Comparison of ENCODE assay signal across 8 cellular contexts in the genomic region with DNA sequence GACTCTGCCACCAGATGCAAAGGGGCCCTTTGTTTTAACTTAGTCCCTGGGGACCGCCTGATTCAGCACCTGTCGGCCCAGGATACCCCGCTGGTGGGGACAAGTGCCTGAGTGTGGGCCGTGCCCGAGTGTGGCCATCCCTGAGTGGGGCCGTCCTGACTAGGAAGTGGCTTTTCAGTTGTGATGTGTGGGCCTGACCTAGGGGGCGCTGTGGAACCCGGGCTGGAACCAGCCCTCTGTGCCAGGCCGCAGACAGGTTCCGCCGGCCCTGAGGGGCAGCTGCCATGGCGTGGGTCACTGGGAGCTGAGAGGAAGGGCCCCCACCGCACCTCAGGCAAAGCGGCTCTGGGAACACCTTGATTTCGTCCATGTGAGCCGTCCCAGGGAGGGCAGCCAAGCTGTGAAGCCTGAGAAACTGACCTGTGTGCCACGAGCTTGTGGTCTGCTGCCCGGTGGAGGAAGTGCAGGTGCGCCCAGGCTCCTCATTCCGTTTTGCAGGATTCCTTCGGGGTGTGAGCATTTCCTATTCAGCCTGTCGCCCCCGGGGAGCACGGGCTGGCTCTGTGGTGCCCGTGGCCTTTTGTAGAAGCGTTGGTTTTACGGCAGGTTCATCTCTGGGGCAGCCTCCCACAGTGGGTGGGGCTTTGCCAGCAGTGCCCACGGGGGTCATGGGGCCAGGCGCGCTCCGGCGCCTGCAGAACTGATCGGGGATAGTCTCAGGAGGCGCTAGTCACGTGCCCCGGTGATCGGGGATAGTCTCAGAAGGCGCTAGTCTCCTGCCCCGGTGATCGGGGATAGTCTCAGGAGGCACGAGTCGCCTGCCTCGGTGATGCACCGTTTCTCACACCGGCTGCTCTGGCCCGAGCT. TPM values are rescaled to one million over a fixed set of nuclear protein-coding genes. Genes with fewer than 3 reads are reported as not detected.
DNase-seq lines count a peak whose midpoint lies in the region; ATAC-seq, FAIRE-seq and TF ChIP-seq lines count a peak whose summit lies in the region.

No MANE protein-coding gene starts in this region.

- peaks cover 12% of the 10 kb centered on the region for H3K27me3 Mint-ChIP-seq in brain

- peaks cover 25% of the 10 kb centered on the region for H3K36me3 Mint-ChIP-seq in brain

- no peak for FAIRE-seq in keratinocyte (lab: Jason Lieb, UNC)

- H3K9me3 Mint-ChIP-seq in brain, result no peaks in the 10 kb centered on the region

- H3K9me1 ChIP-seq in keratinocyte (ENCODE audit: control insufficient read depth, extremely low read depth, insufficient read depth, low read length), result peaks cover 13% of the 10 kb centered on the region

- no peaks in the 10 kb centered on the region for H3K9me2 ChIP-seq in SU-DHL-6 (replicated peaks; ENCODE audit: insufficient read depth, low read length)

- H3K9ac ChIP-seq in SU-DHL-6 (ENCODE audit: low read length) (peak overlapping the region; percentile 2; the same call in 1 of the 2 replicates), keratinocyte (ENCODE audit: control insufficient read depth, extremely low read depth, insufficient read depth, low read length) (peak overlapping the region; percentile 37)

- H3K27ac ChIP-seq in SU-DHL-6 (ENCODE audit: low read depth, low read length) (no peak overlapping the region), keratinocyte (ENCODE audit: control insufficient read depth, insufficient read depth, low read length) (peak overlapping the region; percentile 20)

- H3K4me2 ChIP-seq in SU-DHL-6 (ENCODE audit: low read depth, low read length, poor library complexity, severe bottlenecking) (peak overlapping the region; percentile 9), keratinocyte (ENCODE audit: control insufficient read depth, extremely low read depth, insufficient read depth, low read depth, low read length) (peak overlapping the region; percentile 51)

- H4K20me1 ChIP-seq in SU-DHL-6 (ENCODE audit: low read depth, low read length) (peaks cover 19% of the 10 kb centered on the region), keratinocyte (ENCODE audit: control insufficient read depth, extremely low read depth, insufficient read depth, low read length) (peaks cover 48% of the 10 kb centered on the region)

- no peak for ATAC-seq in GM21447 (IDR thresholded peaks at IDR 0.05; ENCODE audit: unreplicated experiment)
- no peak for ATAC-seq in HG03432 (IDR thresholded peaks at IDR 0.05; ENCODE audit: unreplicated experiment)

- peaks cover 64% of the 10 kb centered on the region for H3F3A ChIP-seq in SU-DHL-6 (ENCODE audit: insufficient read depth)

- H3K27me3 ChIP-seq in SU-DHL-6 (ENCODE audit: low read length) (no peaks in the 10 kb centered on the region), keratinocyte (ENCODE audit: control insufficient read depth, extremely low read depth, insufficient read depth, low read length) (peaks cover 9% of the 10 kb centered on the region)

- H3K36me3 ChIP-seq in SU-DHL-6 (ENCODE audit: low read length), result peaks cover 31% of the 10 kb centered on the region
- H3K36me3 ChIP-seq in keratinocyte (ENCODE audit: control insufficient read depth in 2 of 2, extremely low read depth in 1 of 2, insufficient read depth in 2 of 2, low read length in 2 of 2), result peaks cover 20 to 38% of the 10 kb centered on the region in 2 experiments

- peak; percentile 58 for TF ChIP-seq CTCF in SU-DHL-6 (IDR thresholded peaks at IDR 0.05; ENCODE audit: insufficient read depth, low read length, poor library complexity, severe bottlenecking)
- TF ChIP-seq CTCF in brain (conservative IDR thresholded peaks at IDR 0.05), result peak; percentile 43 to 74
- TF ChIP-seq CTCF in keratinocyte (optimal IDR thresholded peaks at IDR 0.05 in 1 of 3, IDR thresholded peaks at IDR 0.05 in 1 of 3, conservative IDR thresholded peaks at IDR 0.05 in 1 of 3; ENCODE audit: extremely low read depth in 1 of 3, insufficient read depth in 2 of 3, low read length in 3 of 3), result peak; percentile 76 to 85 (median 84)

- peak overlapping the region in 4 of 5 experiments; percentile 21 to 53 (median 37) for H3K27ac Mint-ChIP-seq in brain

- H3K9me3 ChIP-seq in SU-DHL-6 (ENCODE audit: insufficient read depth, low read length), result no peaks in the 10 kb centered on the region
- H3K9me3 ChIP-seq in keratinocyte (ENCODE audit: control insufficient read depth, low read depth, low read length), result no peaks in the 10 kb centered on the region

- peak overlapping the region in 4 of 5 experiments; percentile 18 to 57 (median 36) for H3K4me3 Mint-ChIP-seq in brain

- no peak overlapping the region for H3K4me3 ChIP-seq in SU-DHL-6 (ENCODE audit: insufficient read depth, low read length, poor library complexity, severe bottlenecking)
- peak overlapping the region in 1 of 3 experiments; percentile 3 for H3K4me3 ChIP-seq in keratinocyte (ENCODE audit: control insufficient read depth in 2 of 3, extremely low read depth in 1 of 3, insufficient read depth in 2 of 3, low read depth in 1 of 3, low read length in 3 of 3)

- DNase-seq in D341Med (ENCODE audit: low spot score) (peak; percentile 73), HuH-7 (ENCODE audit: low spot score) (peak; percentile 78), keratinocyte (ENCODE audit: low read depth, low spot score) (no peak)
- DNase-seq in stimulated activated CD4-positive, alpha-beta T cell treated with anti-CD3 and anti-CD28 coated beads, Interleukin-4, amount 100 ng/mL, for 4 hours, result peak; percentile 27 to 63

- H2AFZ ChIP-seq in SU-DHL-6 (ENCODE audit: low read depth, low read length, severe bottlenecking), result no peak overlapping the region
- H2AFZ ChIP-seq in keratinocyte (ENCODE audit: control insufficient read depth, low read length), result no peak overlapping the region

- peaks cover 45% of the 10 kb centered on the region for H3K4me1 Mint-ChIP-seq in brain

- peaks cover 18% of the 10 kb centered on the region for H3K79me2 ChIP-seq in SU-DHL-6 (ENCODE audit: insufficient read depth, low read length)
- H3K79me2 ChIP-seq in keratinocyte (ENCODE audit: control insufficient read depth, insufficient read depth, low read length), result peaks cover 36% of the 10 kb centered on the region

- H3K4me1 ChIP-seq in keratinocyte (ENCODE audit: control insufficient read depth, extremely low read depth, insufficient read depth, low read length), result peaks cover 42% of the 10 kb centered on the region

- dilution Hi-C loops in keratinocyte (cut with MboI; ENCODE audit: extremely low pct_ligation_motif_present, low sequenced_read_pairs), result no loop called here

RNA-seq across cellular contexts. Expression of gene RPL13, which starts 5.3 kb away (rescaled TPM):
- polyA plus RNA-seq in brain (ENCODE audit: insufficient read depth, low read depth, low replicate concordance) (5,084 TPM), keratinocyte (1,741 to 3,736 TPM (median 2,095 TPM) in 3 replicates)
- 556 TPM for polyA plus RNA-seq in keratinocyte (2011; ENCODE audit: low read depth)
- 1,111 and 3,827 TPM in 2 replicates for polyA plus RNA-seq in keratinocyte (2011; cell fraction: cytosol; rRNA removed)
- polyA plus RNA-seq in keratinocyte (2011; cell fraction: nucleus; rRNA removed), result 583 and 788 TPM in 2 replicates
- 2,804 and 3,239 TPM in 2 replicates for polyA plus RNA-seq in keratinocyte (2012; ENCODE audit: low replicate concordance)
- 563 to 886 TPM (median 708 TPM) in 3 replicates for polyA minus RNA-seq in keratinocyte
- 5,316 TPM for polyA minus RNA-seq in keratinocyte (2011; cell fraction: cytosol; rRNA and poly(A)+ RNA removed)
- 452 and 678 TPM in 2 replicates for polyA minus RNA-seq in keratinocyte (2011; cell fraction: nucleus; rRNA and poly(A)+ RNA removed)

RNA-seq across cellular contexts. Expression of gene CPNE7, which starts 9.8 kb away (rescaled TPM):
- polyA plus RNA-seq in brain (ENCODE audit: insufficient read depth, low read depth, low replicate concordance) (3.7 TPM), keratinocyte (6.2 to 12.4 TPM (median 9.1 TPM) in 3 replicates)
- polyA plus RNA-seq in keratinocyte (2011; ENCODE audit: low read depth), result 22.3 TPM
- 1.8 and 3.4 TPM in 2 replicates for polyA plus RNA-seq in keratinocyte (2011; cell fraction: cytosol; rRNA removed)
- 124 and 133 TPM in 2 replicates for polyA plus RNA-seq in keratinocyte (2011; cell fraction: nucleus; rRNA removed)
- 3.5 and 8.3 TPM in 2 replicates for polyA plus RNA-seq in keratinocyte (2012; ENCODE audit: low replicate concordance)
- polyA minus RNA-seq in keratinocyte, result 2.6 to 4.3 TPM (median 3.0 TPM) in 3 replicates
- 6.7 TPM for polyA minus RNA-seq in keratinocyte (2011; cell fraction: cytosol; rRNA and poly(A)+ RNA removed)
- polyA minus RNA-seq in keratinocyte (2011; cell fraction: nucleus; rRNA and poly(A)+ RNA removed), result 12.8 and 13.6 TPM in 2 replicates

RNA-seq across cellular contexts. Expression of gene DPEP1, which starts 47.7 kb away (rescaled TPM):
- polyA plus RNA-seq in brain (ENCODE audit: insufficient read depth, low read depth, low replicate concordance) (0.59 TPM), keratinocyte (0.09 to 0.13 TPM in 2 of 3 replicates, not detected in the other)
- polyA plus RNA-seq in keratinocyte (2011; ENCODE audit: low read depth), result not detected
- not detected in 2 replicates for polyA plus RNA-seq in keratinocyte (2011; cell fraction: cytosol; rRNA removed)
- not detected in 2 replicates for polyA plus RNA-seq in keratinocyte (2011; cell fraction: nucleus; rRNA removed)
- not detected in 2 replicates for polyA plus RNA-seq in keratinocyte (2012; ENCODE audit: low replicate concordance)
- not detected in 3 replicates for polyA minus RNA-seq in keratinocyte
- not detected for polyA minus RNA-seq in keratinocyte (2011; cell fraction: cytosol; rRNA and poly(A)+ RNA removed)
- polyA minus RNA-seq in keratinocyte (2011; cell fraction: nucleus; rRNA and poly(A)+ RNA removed), result not detected in 2 replicates

RNA-seq across cellular contexts. Expression of gene SPG7, which starts 57.5 kb away (rescaled TPM):
- polyA plus RNA-seq in brain (ENCODE audit: insufficient read depth, low read depth, low replicate concordance) (54.6 TPM), keratinocyte (43.8 to 59.4 TPM (median 45.2 TPM) in 3 replicates)
- 61.3 TPM for polyA plus RNA-seq in keratinocyte (2011; ENCODE audit: low read depth)
- polyA plus RNA-seq in keratinocyte (2011; cell fraction: cytosol; rRNA removed), result 25.8 and 33.9 TPM in 2 replicates
- polyA plus RNA-seq in keratinocyte (2011; cell fraction: nucleus; rRNA removed), result 196 and 220 TPM in 2 replicates
- polyA plus RNA-seq in keratinocyte (2012; ENCODE audit: low replicate concordance), result 44.4 and 56.1 TPM in 2 replicates
- polyA minus RNA-seq in keratinocyte, result 51.9 to 68.9 TPM (median 66.4 TPM) in 3 replicates
- 54.3 TPM for polyA minus RNA-seq in keratinocyte (2011; cell fraction: cytosol; rRNA and poly(A)+ RNA removed)
- 133 and 141 TPM in 2 replicates for polyA minus RNA-seq in keratinocyte (2011; cell fraction: nucleus; rRNA and poly(A)+ RNA removed)
